In genomic region chr2:96197541-96198255, GRCh38 we compare ENCODE assay signal across 1 cellular context.
TF ChIP-seq lines count a peak whose summit lies in the region.

No MANE protein-coding gene starts in this region.

TF ChIP-seq in HCT116, 20 proteins besides CTCF, POLR2A, EP300 and RAD21:
- TF ChIP-seq EZH2 (IDR thresholded peaks at IDR 0.05), result no peak
- no peak for TF ChIP-seq EGR1 (IDR thresholded peaks at IDR 0.05; ENCODE audit: low read depth)
- no peak for TF ChIP-seq EZH2phosphoT487 (IDR thresholded peaks at IDR 0.05; ENCODE audit: borderline replicate concordance)
- no peak for TF ChIP-seq SIN3A (IDR thresholded peaks at IDR 0.05; ENCODE audit: low read depth)
- TF ChIP-seq TCF7L2 (IDR thresholded peaks at IDR 0.05; ENCODE audit: borderline replicate concordance, extremely low read depth, insufficient read depth, insufficient read length), result no peak
- no peak for TF ChIP-seq CBX3 (IDR thresholded peaks at IDR 0.05; ENCODE audit: low read depth)
- TF ChIP-seq, protein P1, sequence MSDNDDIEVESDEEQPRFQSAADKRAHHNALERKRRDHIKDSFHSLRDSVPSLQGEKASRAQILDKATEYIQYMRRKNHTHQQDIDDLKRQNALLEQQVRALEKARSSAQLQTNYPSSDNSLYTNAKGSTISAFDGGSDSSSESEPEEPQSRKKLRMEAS (IDR thresholded peaks at IDR 0.05), result no peak
- TF ChIP-seq, protein P2, sequence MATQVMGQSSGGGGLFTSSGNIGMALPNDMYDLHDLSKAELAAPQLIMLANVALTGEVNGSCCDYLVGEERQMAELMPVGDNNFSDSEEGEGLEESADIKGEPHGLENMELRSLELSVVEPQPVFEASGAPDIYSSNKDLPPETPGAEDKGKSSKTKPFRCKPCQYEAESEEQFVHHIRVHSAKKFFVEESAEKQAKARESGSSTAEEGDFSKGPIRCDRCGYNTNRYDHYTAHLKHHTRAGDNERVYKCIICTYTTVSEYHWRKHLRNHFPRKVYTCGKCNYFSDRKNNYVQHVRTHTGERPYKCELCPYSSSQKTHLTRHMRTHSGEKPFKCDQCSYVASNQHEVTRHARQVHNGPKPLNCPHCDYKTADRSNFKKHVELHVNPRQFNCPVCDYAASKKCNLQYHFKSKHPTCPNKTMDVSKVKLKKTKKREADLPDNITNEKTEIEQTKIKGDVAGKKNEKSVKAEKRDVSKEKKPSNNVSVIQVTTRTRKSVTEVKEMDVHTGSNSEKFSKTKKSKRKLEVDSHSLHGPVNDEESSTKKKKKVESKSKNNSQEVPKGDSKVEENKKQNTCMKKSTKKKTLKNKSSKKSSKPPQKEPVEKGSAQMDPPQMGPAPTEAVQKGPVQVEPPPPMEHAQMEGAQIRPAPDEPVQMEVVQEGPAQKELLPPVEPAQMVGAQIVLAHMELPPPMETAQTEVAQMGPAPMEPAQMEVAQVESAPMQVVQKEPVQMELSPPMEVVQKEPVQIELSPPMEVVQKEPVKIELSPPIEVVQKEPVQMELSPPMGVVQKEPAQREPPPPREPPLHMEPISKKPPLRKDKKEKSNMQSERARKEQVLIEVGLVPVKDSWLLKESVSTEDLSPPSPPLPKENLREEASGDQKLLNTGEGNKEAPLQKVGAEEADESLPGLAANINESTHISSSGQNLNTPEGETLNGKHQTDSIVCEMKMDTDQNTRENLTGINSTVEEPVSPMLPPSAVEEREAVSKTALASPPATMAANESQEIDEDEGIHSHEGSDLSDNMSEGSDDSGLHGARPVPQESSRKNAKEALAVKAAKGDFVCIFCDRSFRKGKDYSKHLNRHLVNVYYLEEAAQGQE (IDR thresholded peaks at IDR 0.05; ENCODE audit: low read depth), result no peak
- TF ChIP-seq POLR2AphosphoS5 (IDR thresholded peaks at IDR 0.05; ENCODE audit: low read depth, low read length), result no peak
- no peak for TF ChIP-seq CEBPB (IDR thresholded peaks at IDR 0.05; ENCODE audit: low read depth)
- TF ChIP-seq ATF3 (IDR thresholded peaks at IDR 0.05), result no peak
